ENCODE assay signal across 18 cellular contexts in the genomic region with DNA sequence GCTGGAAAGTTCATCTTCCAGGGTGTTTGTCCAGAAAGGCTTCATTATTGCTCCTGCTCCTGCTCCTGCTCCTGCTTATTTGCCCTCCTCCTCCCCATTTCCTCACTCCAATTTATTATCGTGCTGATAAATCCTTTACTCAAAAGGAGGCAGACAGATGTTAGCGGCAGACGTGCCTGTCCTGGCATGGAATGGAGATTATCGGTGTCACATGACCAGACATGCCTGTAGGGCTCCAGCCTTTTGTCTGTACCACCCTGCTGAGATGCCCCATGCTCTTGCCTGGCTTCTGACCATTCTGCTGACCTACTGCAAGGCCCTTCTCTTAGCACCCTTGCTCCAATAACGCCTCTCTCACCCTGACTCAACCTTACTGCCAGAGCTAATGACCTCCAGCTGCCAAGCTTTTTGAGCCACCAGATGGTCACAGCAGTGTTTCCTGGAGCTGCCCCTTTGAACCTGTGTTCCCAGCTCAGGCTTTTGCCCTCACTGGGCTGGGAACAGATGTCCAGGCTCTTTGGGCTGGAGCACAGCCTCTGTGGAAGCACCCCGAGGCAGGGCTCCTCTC. TPM values are rescaled to one million over a fixed set of nuclear protein-coding genes. Genes with fewer than 3 reads are reported as not detected.
"Had no signal": no experiment of that assay in that cellular context is flagged by ENCODE, and none has a peak within 500 bp of the region (broad histone marks: within the 10 kb centered on the region; RNA-seq: fewer than 3 reads in every experiment).

No MANE protein-coding gene starts in this region.

- H3K36me3 ChIP-seq: esophagus squamous epithelium, gastroesophageal sphincter, neutrophil had no signal

- H3K27me3 Mint-ChIP-seq: dendritic cell treated with granulocyte-macrophage colony-stimulating factor and Interleukin-4, amounts not matched to agents 40 ng/mL and 50 ng/mL, for 4 days had no signal

- H3K4me3 Mint-ChIP-seq: dendritic cell treated with granulocyte-macrophage colony-stimulating factor and Interleukin-4, amounts not matched to agents 40 ng/mL and 50 ng/mL, for 4 days; effector memory CD8-positive, alpha-beta T cell; naive thymus-derived CD4-positive, alpha-beta T cell had no signal

- DNase-seq: effector memory CD8-positive, alpha-beta T cell; esophagus squamous epithelium; foreskin fibroblast; kidney; left cardiac atrium; left ventricle myocardium superior; naive thymus-derived CD4-positive, alpha-beta T cell; right cardiac atrium; small intestine; stimulated activated CD4-positive, alpha-beta T cell treated with anti-CD3 and anti-CD28 coated beads, Interleukin-12 subunit alpha, Interleukin-12 subunit beta, amount 100 ng/mL, for 4 hours; stimulated activated naive CD4-positive, alpha-beta T cell; trophoblast cell had no signal

- H3K36me3 Mint-ChIP-seq: naive thymus-derived CD4-positive, alpha-beta T cell had no signal

- H3K27me3 ChIP-seq: esophagus squamous epithelium, neutrophil had no signal

- H3K27ac ChIP-seq: esophagus squamous epithelium, gastroesophageal sphincter, neutrophil had no signal

- H3K4me3 ChIP-seq: esophagus squamous epithelium, gastroesophageal sphincter had no signal

- H3K4me1 Mint-ChIP-seq: naive thymus-derived CD4-positive, alpha-beta T cell had no signal

- ATAC-seq: effector memory CD8-positive, alpha-beta T cell; gastroesophageal sphincter; left cardiac atrium; left ventricle myocardium superior; naive thymus-derived CD4-positive, alpha-beta T cell; right cardiac atrium had no signal

- H3K27ac Mint-ChIP-seq: dendritic cell treated with granulocyte-macrophage colony-stimulating factor and Interleukin-4, amounts not matched to agents 40 ng/mL and 50 ng/mL, for 4 days; effector memory CD8-positive, alpha-beta T cell; naive thymus-derived CD4-positive, alpha-beta T cell had no signal

RNA-seq across cellular contexts. Expression of a gene that starts 12.8 kb away (rescaled TPM):
- total RNA-seq: epithelial cell of proximal tubule; lung microvascular endothelial cell; naive thymus-derived CD4-positive, alpha-beta T cell; osteoblast had no signal
- polyA plus RNA-seq: naive thymus-derived CD4-positive, alpha-beta T cell had no signal
